20 cellular contexts compared by ENCODE assay signal in genomic region chr20:25044261-25044560, GRCh38. TPM values are rescaled to one million over a fixed set of nuclear protein-coding genes. Genes with fewer than 3 reads are reported as not detected.
DNase-seq lines count a peak whose midpoint lies in the region; ATAC-seq, FAIRE-seq and TF ChIP-seq lines count a peak whose summit lies in the region.
"Had no signal": no experiment of that assay in that cellular context is flagged by ENCODE, and none has a peak within 500 bp of the region (broad histone marks: within the 10 kb centered on the region; RNA-seq: fewer than 3 reads in every experiment).

No MANE protein-coding gene starts in this region.

- no peaks in the 10 kb centered on the region for H3K9me3 Mint-ChIP-seq in CD4-positive, alpha-beta T cell
- no peaks in the 10 kb centered on the region for H3K9me3 Mint-ChIP-seq in IgD-negative memory B cell
- H3K9me3 Mint-ChIP-seq in dendritic cell treated with granulocyte-macrophage colony-stimulating factor and Interleukin-4, amounts not matched to agents 40 ng/mL and 50 ng/mL, for 4 days = no peaks in the 10 kb centered on the region

- H3K27ac ChIP-seq in CD4-positive, alpha-beta T cell (ENCODE audit: low read depth, low read length) = peak overlapping the region; percentile 78
- peak overlapping the region; percentile 92 for H3K27ac ChIP-seq in skeletal muscle tissue (ENCODE audit: low read depth, low read length)

- intact Hi-C loops in CD4-positive, alpha-beta T cell (cut with DNase I, micrococcal nuclease) = no loop called here
- intact Hi-C loops in dendritic cell treated with granulocyte-macrophage colony-stimulating factor and Interleukin-4, amounts not matched to agents 40 ng/mL and 50 ng/mL, for 4 days (cut with micrococcal nuclease) = no loop called here

- H3K27me3 ChIP-seq in CD4-positive, alpha-beta T cell (ENCODE audit: control insufficient read depth, insufficient read depth, low read length) = no peaks in the 10 kb centered on the region
- H3K27me3 ChIP-seq in skeletal muscle tissue (ENCODE audit: control insufficient read depth in 3 of 3, insufficient read depth in 3 of 3, low read length in 3 of 3) = no peaks in the 10 kb centered on the region
- H3K27me3 ChIP-seq: body of pancreas had no signal

- POLR2A ChIA-PET in CD4-positive, alpha-beta T cell (lab: Charles Lee) = interaction anchor here (3.4 kb wide), 1 partner anchor 13 kb away, joined by 34 read pairs; the partner anchor contains the start of gene ACSS1

- no peaks in the 10 kb centered on the region for H3K27me3 Mint-ChIP-seq in CD4-positive, alpha-beta T cell
- H3K27me3 Mint-ChIP-seq in IgD-negative memory B cell = no peaks in the 10 kb centered on the region
- no peaks in the 10 kb centered on the region for H3K27me3 Mint-ChIP-seq in dendritic cell treated with granulocyte-macrophage colony-stimulating factor and Interleukin-4, amounts not matched to agents 40 ng/mL and 50 ng/mL, for 4 days

- H3K36me3 Mint-ChIP-seq in CD4-positive, alpha-beta T cell (ENCODE audit: low read depth) = peaks cover 25% of the 10 kb centered on the region
- H3K36me3 Mint-ChIP-seq in IgD-negative memory B cell = peaks cover 1% of the 10 kb centered on the region
- peaks cover 46% of the 10 kb centered on the region for H3K36me3 Mint-ChIP-seq in dendritic cell treated with granulocyte-macrophage colony-stimulating factor and Interleukin-4, amounts not matched to agents 40 ng/mL and 50 ng/mL, for 4 days (ENCODE audit: low read depth)

- peaks cover 95 to 97% (median 96%) of the 10 kb centered on the region in 3 donors for H3K4me1 ChIP-seq in skeletal muscle tissue (ENCODE audit: control insufficient read depth in 3 of 3, insufficient read depth in 3 of 3, low read length in 3 of 3)

- CTCF ChIA-PET in CD4-positive, alpha-beta T cell (lab: Charles Lee) = no interaction called here

- H3K4me1 Mint-ChIP-seq in CD4-positive, alpha-beta T cell (ENCODE audit: low read depth) = peaks cover 50% of the 10 kb centered on the region
- H3K4me1 Mint-ChIP-seq in IgD-negative memory B cell = peaks cover 18 to 36% (median 25%) of the 10 kb centered on the region in 3 donors
- peaks cover 35% of the 10 kb centered on the region for H3K4me1 Mint-ChIP-seq in dendritic cell treated with granulocyte-macrophage colony-stimulating factor and Interleukin-4, amounts not matched to agents 40 ng/mL and 50 ng/mL, for 4 days (ENCODE audit: low read depth)

- peak overlapping the region in 1 of 3 donors; percentile 7 for H3K4me3 ChIP-seq in skeletal muscle tissue (ENCODE audit: low read length in 3 of 3)
- H3K4me3 ChIP-seq: body of pancreas had no signal

- no peak overlapping the region for H3K4me3 Mint-ChIP-seq in CD4-positive, alpha-beta T cell
- peak overlapping the region in 2 of 4 donors; percentile 77 to 89 for H3K4me3 Mint-ChIP-seq in IgD-negative memory B cell
- no peak overlapping the region for H3K4me3 Mint-ChIP-seq in dendritic cell treated with granulocyte-macrophage colony-stimulating factor and Interleukin-4, amounts not matched to agents 40 ng/mL and 50 ng/mL, for 4 days

- H3K9me3 ChIP-seq in CD4-positive, alpha-beta T cell (ENCODE audit: control insufficient read depth, low read length) = no peaks in the 10 kb centered on the region
- no peaks in the 10 kb centered on the region for H3K9me3 ChIP-seq in skeletal muscle tissue (ENCODE audit: control insufficient read depth in 3 of 3, low read length in 3 of 3)
- H3K9me3 ChIP-seq: body of pancreas had no signal

- peaks cover 9 to 18% (median 15%) of the 10 kb centered on the region in 3 donors for H3K36me3 ChIP-seq in skeletal muscle tissue (ENCODE audit: control insufficient read depth in 3 of 3, insufficient read depth in 3 of 3, low read length in 3 of 3)

- no peak for TF ChIP-seq CTCF in CD4-positive, alpha-beta T cell (IDR thresholded peaks at IDR 0.05)
- no peak for TF ChIP-seq CTCF in D721Med (IDR thresholded peaks at IDR 0.05; ENCODE audit: insufficient read depth, missing control alignments)

- ATAC-seq in CD4-positive, alpha-beta T cell (ENCODE audit: poor library complexity) = no peak
- no peak for ATAC-seq in HG03460 (IDR thresholded peaks at IDR 0.05; ENCODE audit: unreplicated experiment)
- ATAC-seq: body of pancreas had no signal

- peak overlapping the region; percentile 95 for H3K27ac Mint-ChIP-seq in CD4-positive, alpha-beta T cell
- H3K27ac Mint-ChIP-seq in IgD-negative memory B cell = peak overlapping the region in 2 of 3 donors; percentile 59 to 91
- H3K27ac Mint-ChIP-seq in dendritic cell treated with granulocyte-macrophage colony-stimulating factor and Interleukin-4, amounts not matched to agents 40 ng/mL and 50 ng/mL, for 4 days = peak overlapping the region; percentile 84

- no peak for DNase-seq in CD4-positive, alpha-beta T cell
- DNase-seq in D721Med (ENCODE audit: insufficient read length, low spot score) = no peak
- DNase-seq in HUDEP-2 (lab: John Stamatoyannopoulos, UW; ENCODE audit: unreplicated experiment in 76 of 76) = no peak
- DNase-seq: activated CD4-positive, alpha-beta T cell treated with anti-CD3 and anti-CD28 coated beads for 4 hours; DMS79 treated with DMSO at 0.1 percent for 48 hours; effector CD4-positive, alpha-beta T cell; KG1; NCI-H1092; NCI-H2171 treated with DMSO at 0.1 percent for 48 hours; RPMI8226; stimulated activated CD4-positive, alpha-beta T cell treated with anti-CD3 and anti-CD28 coated beads, Interleukin-12 subunit alpha, Interleukin-12 subunit beta, amount 100 ng/mL, for 4 hours had no signal

- no peak for FAIRE-seq in D721Med (lab: Jason Lieb, UNC)

- H3K9ac ChIP-seq in skeletal muscle tissue (ENCODE audit: low read depth in 1 of 3, low read length in 3 of 3) = peak overlapping the region; percentile 42 to 83 (median 63)

RNA-seq across cellular contexts. Expression of gene ACSS1, which starts 13.7 kb away (rescaled TPM):
- 10 to 100 TPM; 18.9 TPM for total RNA-seq in CD4-positive, alpha-beta T cell
- 59.8 TPM for polyA plus RNA-seq in IgD-negative memory B cell
- total RNA-seq in skeletal muscle tissue = 8.9 TPM

RNA-seq across cellular contexts. Expression of gene VSX1, which starts 37.7 kb away (rescaled TPM):
- not detected for total RNA-seq in CD4-positive, alpha-beta T cell
- polyA plus RNA-seq in IgD-negative memory B cell = not detected
- not detected for total RNA-seq in skeletal muscle tissue
- total RNA-seq: fibroblast of lung; kidney epithelial cell; subcutaneous adipose tissue; T-helper 1 cell treated with Interleukin-12 subunit alpha and Interleukin-12 subunit beta and Interleukin-4 antibody, amounts not matched to agents 30 ng/mL and 1 ng/mL, for 36 hours had no signal
- polyA plus RNA-seq: fibroblast of lung had no signal

RNA-seq across cellular contexts. Expression of gene APMAP, which starts 51.7 kb away (rescaled TPM):
- 10 to 100 TPM in 1 of 2 experiments, 1 to 10 TPM in 1; 9.5 to 11.3 TPM for total RNA-seq in CD4-positive, alpha-beta T cell
- polyA plus RNA-seq in IgD-negative memory B cell = 42.0 TPM
- 41.2 TPM for total RNA-seq in skeletal muscle tissue
